8 cellular contexts compared by ENCODE assay signal in genomic region chr19:2096543-2097329, GRCh38. TPM values are rescaled to one million over a fixed set of nuclear protein-coding genes. Genes with fewer than 3 reads are reported as not detected.
DNase-seq lines count a peak whose midpoint lies in the region; ATAC-seq lines count a peak whose summit lies in the region.

Gene IZUMO4, plus strand, starts transcription at chr19:2096915. Its CDS starts 31 bp downstream, at chr19:2096946.

- H3K27me3 Mint-ChIP-seq in activated CD4-positive, alpha-beta T cell treated with anti-CD3 and anti-CD28 coated beads, Interleukin-2, amount 10 ng/mL, durations not matched to agents 7 days and 5 days: no peaks in the 10 kb centered on the region

- ATAC-seq in GM19351 (IDR thresholded peaks at IDR 0.05; ENCODE audit: unreplicated experiment) (peak; percentile 70), HG03520 (IDR thresholded peaks at IDR 0.05; ENCODE audit: unreplicated experiment) (peak; percentile 64), left lobe of liver (peak; percentile 85)

- no peaks in the 10 kb centered on the region for H3K27me3 ChIP-seq in BLaER1 treated with 17β-estradiol and CSF1 and Interleukin-3, amounts not matched to agents 10 nM and 100 nM

- peak within 1 kb of the TSS; percentile 90 to 99 (median 94) for H3K27ac ChIP-seq in BLaER1 treated with 17β-estradiol and CSF1 and Interleukin-3, amounts not matched to agents 10 nM and 100 nM

- H3K4me2 ChIP-seq in BLaER1 treated with 17β-estradiol and CSF1 and Interleukin-3, amounts not matched to agents 10 nM and 100 nM: peak within 1 kb of the TSS; percentile 89 to 100 (median 99)

- H3K27ac Mint-ChIP-seq in activated CD4-positive, alpha-beta T cell treated with anti-CD3 and anti-CD28 coated beads, Interleukin-2, amount 10 ng/mL, durations not matched to agents 7 days and 5 days: peak within 1 kb of the TSS; percentile 93

- peaks cover 31% of the 10 kb centered on the region for H3K36me3 Mint-ChIP-seq in activated CD4-positive, alpha-beta T cell treated with anti-CD3 and anti-CD28 coated beads, Interleukin-2, amount 10 ng/mL, durations not matched to agents 7 days and 5 days (ENCODE audit: low read depth)

- H3K4me1 Mint-ChIP-seq in activated CD4-positive, alpha-beta T cell treated with anti-CD3 and anti-CD28 coated beads, Interleukin-2, amount 10 ng/mL, durations not matched to agents 7 days and 5 days: peaks cover 30% of the 10 kb centered on the region

- CTCF ChIA-PET in activated CD4-positive, alpha-beta T cell treated with anti-CD3 and anti-CD28 coated beads, Interleukin-2, amount 10 ng/mL, durations not matched to agents 7 days and 5 days (lab: Charles Lee): interaction anchor here (0.6 to 4.4 kb wide), 6 partner anchors 9 to 59 kb away, joined by 3 to 33 read pairs (median 3); partner anchors contain the start of gene AP3D1

- peak; percentile 86 to 98 for DNase-seq in NCI-H526 (lab: John Stamatoyannopoulos, UW)
- DNase-seq in activated CD4-positive, alpha-beta T cell treated with anti-CD3 and anti-CD28 coated beads, Interleukin-2, amount 10 ng/mL, durations not matched to agents 7 days and 5 days: peak; percentile 99
- DNase-seq in cortex of kidney (lab: John Stamatoyannopoulos, UW): peak; percentile 95
- peak; percentile 100 for DNase-seq in left lobe of liver (ENCODE audit: low spot score)
- peak; percentile 100 for DNase-seq in stimulated activated CD4-positive, alpha-beta T cell treated with anti-CD3 and anti-CD28 coated beads, Interleukin-2, amount 100 ng/mL, for 4 hours (ENCODE audit: low read depth)

- H3K4me3 Mint-ChIP-seq in activated CD4-positive, alpha-beta T cell treated with anti-CD3 and anti-CD28 coated beads, Interleukin-2, amount 10 ng/mL, durations not matched to agents 7 days and 5 days: peak within 1 kb of the TSS; percentile 99

- H3K4me1 ChIP-seq in BLaER1 treated with 17β-estradiol and CSF1 and Interleukin-3, amounts not matched to agents 10 nM and 100 nM: peaks cover 37 to 56% (median 41%) of the 10 kb centered on the region in 10 experiments

- H4K20me1 ChIP-seq in BLaER1 treated with 17β-estradiol and CSF1 and Interleukin-3, amounts not matched to agents 10 nM and 100 nM: peaks cover 21 to 49% (median 39%) of the 10 kb centered on the region in 11 experiments; a peak in 19 of 22 replicates

- H3K9me3 Mint-ChIP-seq in activated CD4-positive, alpha-beta T cell treated with anti-CD3 and anti-CD28 coated beads, Interleukin-2, amount 10 ng/mL, durations not matched to agents 7 days and 5 days: no peaks in the 10 kb centered on the region

- peaks cover 0 to 9% (median 0%) of the 10 kb centered on the region in 11 experiments; a peak in 4 of 22 replicates for H3K9me3 ChIP-seq in BLaER1 treated with 17β-estradiol and CSF1 and Interleukin-3, amounts not matched to agents 10 nM and 100 nM (replicated peaks in 1 of 11)

- POLR2A ChIA-PET in activated CD4-positive, alpha-beta T cell treated with anti-CD3 and anti-CD28 coated beads, Interleukin-2, amount 10 ng/mL, durations not matched to agents 7 days and 5 days (lab: Charles Lee): no interaction called here

- peak within 1 kb of the TSS; percentile 68 to 98 (median 90) for H3K4me3 ChIP-seq in BLaER1 treated with 17β-estradiol and CSF1 and Interleukin-3, amounts not matched to agents 10 nM and 100 nM

- peaks cover 23 to 51% (median 40%) of the 10 kb centered on the region in 11 experiments for H3K36me3 ChIP-seq in BLaER1 treated with 17β-estradiol and CSF1 and Interleukin-3, amounts not matched to agents 10 nM and 100 nM

- peak within 1 kb of the TSS; percentile 84 to 97 (median 93) for H3K9ac ChIP-seq in BLaER1 treated with 17β-estradiol and CSF1 and Interleukin-3, amounts not matched to agents 10 nM and 100 nM

RNA-seq across cellular contexts. Expression of gene IZUMO4, which starts in this region (rescaled TPM):
- 1 to 10 TPM; 7.5 to 9.9 TPM for total RNA-seq in activated CD4-positive, alpha-beta T cell treated with anti-CD3 and anti-CD28 coated beads, Interleukin-2, amount 10 ng/mL, durations not matched to agents 7 days and 5 days
- 5.2 TPM for total RNA-seq in left lobe of liver

Comparison
In these comparisons a context has a peak if more than half of its experiments do, and no peak if none do; other contexts are left out.
1. Peak in every context shown above with its lines: DNase-seq, ATAC-seq, H3K4me3 ChIP-seq and H3K27ac ChIP-seq.